23 cellular contexts compared by ENCODE assay signal in genomic region chr20:39717976-39718375, GRCh38.
"Had no signal": no experiment of that assay in that cellular context is flagged by ENCODE, and none has a peak within 500 bp of the region (broad histone marks: within the 10 kb centered on the region; RNA-seq: fewer than 3 reads in every experiment).

No MANE protein-coding gene starts in this region.

- H3K27me3 Mint-ChIP-seq: progenitor cell of endocrine pancreas had no signal

- H3K27ac ChIP-seq: esophagus muscularis mucosa, heart right ventricle, lower lobe of right lung, neural progenitor cell, parathyroid adenoma, stomach, thyroid gland, vagina had no signal

- H3K4me3 Mint-ChIP-seq: endodermal cell; natural killer cell; neural progenitor cell; stimulated activated effector memory CD8-positive, alpha-beta T cell treated with anti-CD3 and anti-CD28 coated beads, Interleukin-12 subunit alpha, Interleukin-12 subunit beta, amount 100 ng/mL, for 72 hours had no signal

- H3K9me3 ChIP-seq: esophagus muscularis mucosa, heart right ventricle, lower lobe of right lung, thyroid gland, vagina had no signal

- H3K79me2 ChIP-seq: parathyroid adenoma had no signal

- H3K36me3 ChIP-seq: esophagus muscularis mucosa, heart right ventricle, lower lobe of right lung, neural progenitor cell, stomach, thyroid gland, vagina had no signal

- DNase-seq: effector CD8-positive, alpha-beta T cell; endodermal cell; foreskin melanocyte; glutamatergic neuron; heart right ventricle; hippocampal formation; left colon; left ventricle myocardium superior; lower lobe of right lung; natural killer cell; stimulated activated CD4-positive, alpha-beta T cell treated with anti-CD3 and anti-CD28 coated beads, Interleukin-2, amount 100 ng/mL, for 24 hours; stimulated activated CD4-positive, alpha-beta T cell treated with anti-CD3 and anti-CD28 coated beads, Interleukin-4, amount 100 ng/mL, for 24 hours; stimulated activated naive CD4-positive, alpha-beta T cell treated with Interleukin-2 at 50 U/mL for 16 hours; stomach; thyroid gland; trophoblast cell had no signal

- H3K9me3 Mint-ChIP-seq: neural progenitor cell had no signal

- H3K36me3 Mint-ChIP-seq: neural progenitor cell; stimulated activated effector memory CD8-positive, alpha-beta T cell treated with anti-CD3 and anti-CD28 coated beads, Interleukin-12 subunit alpha, Interleukin-12 subunit beta, amount 100 ng/mL, for 72 hours had no signal

- H3K4me1 ChIP-seq: esophagus muscularis mucosa, lower lobe of right lung, parathyroid adenoma, stomach, thyroid gland, vagina had no signal

- H3K27me3 ChIP-seq: esophagus muscularis mucosa, heart right ventricle, neural progenitor cell, stomach, thyroid gland, vagina had no signal

- H3K27ac Mint-ChIP-seq: endodermal cell; natural killer cell; neural progenitor cell; progenitor cell of endocrine pancreas; stimulated activated effector memory CD8-positive, alpha-beta T cell treated with anti-CD3 and anti-CD28 coated beads, Interleukin-12 subunit alpha, Interleukin-12 subunit beta, amount 100 ng/mL, for 72 hours had no signal

- H3K4me1 Mint-ChIP-seq: natural killer cell; stimulated activated effector memory CD8-positive, alpha-beta T cell treated with anti-CD3 and anti-CD28 coated beads, Interleukin-12 subunit alpha, Interleukin-12 subunit beta, amount 100 ng/mL, for 72 hours had no signal

- H2AFZ ChIP-seq: neural progenitor cell, parathyroid adenoma had no signal

- H3K4me2 ChIP-seq: neural progenitor cell had no signal

- ATAC-seq: heart right ventricle; left colon; left ventricle myocardium superior; lower lobe of right lung; natural killer cell; sciatic nerve; stimulated activated effector memory CD8-positive, alpha-beta T cell treated with anti-CD3 and anti-CD28 coated beads, Interleukin-12 subunit alpha, Interleukin-12 subunit beta, amount 100 ng/mL, for 72 hours had no signal

- H3K4me3 ChIP-seq: esophagus muscularis mucosa, heart right ventricle, lower lobe of right lung, neural progenitor cell, stomach, thyroid gland, vagina had no signal
